In the genomic region with DNA sequence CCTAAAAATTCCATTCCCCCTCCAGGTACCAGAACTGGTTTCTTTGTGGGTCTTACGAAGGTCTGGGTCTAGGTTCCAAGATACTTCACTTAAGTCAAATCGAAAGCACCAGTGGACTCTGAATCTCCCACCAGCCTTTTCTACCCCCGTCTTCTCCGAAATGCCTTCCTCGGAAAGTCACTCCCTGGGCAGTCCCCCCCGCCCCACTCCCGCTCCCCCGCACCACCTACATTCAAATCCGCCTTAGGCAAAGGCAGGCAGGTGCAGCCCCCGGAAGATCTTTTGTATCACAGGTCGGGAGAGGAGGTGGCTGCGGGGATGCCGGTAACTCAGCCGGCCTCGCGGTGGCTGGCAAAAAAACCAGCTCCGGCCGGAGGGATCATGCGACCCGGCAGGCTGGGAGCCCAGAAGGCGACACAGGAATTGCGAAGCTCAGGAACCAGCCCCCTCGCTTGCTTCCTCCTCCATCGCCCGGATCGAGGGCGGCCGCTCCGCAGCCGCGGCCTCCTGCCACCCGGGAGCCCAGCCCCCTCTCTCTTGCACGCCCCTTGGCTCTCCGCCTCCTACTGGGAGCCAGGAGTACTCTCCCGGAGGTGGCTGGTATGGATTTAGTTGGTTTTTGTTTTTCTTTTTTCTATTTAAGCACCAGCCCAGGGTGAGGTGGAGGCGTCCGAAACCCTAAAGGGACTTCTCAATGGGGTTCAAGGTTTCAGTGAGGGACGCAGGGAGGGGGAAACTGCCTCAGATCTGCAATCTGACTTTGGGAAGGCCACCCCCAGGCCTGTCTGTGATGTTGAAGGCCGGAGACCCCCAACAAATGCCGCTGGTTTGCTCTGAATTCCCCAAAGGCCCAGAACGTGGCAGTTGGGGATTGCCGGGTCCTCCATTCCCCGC, we compare ENCODE assay signal across 8 cellular contexts. TPM values are rescaled to one million over a fixed set of nuclear protein-coding genes. Genes with fewer than 3 reads are reported as not detected.
A peak's percentile ranks its signal among the peaks of the same experiment; 100 is the strongest.
DNase-seq lines count a peak whose midpoint lies in the region; ATAC-seq and TF ChIP-seq lines count a peak whose summit lies in the region.

Gene BCL2L1, minus strand, starts transcription at position 481 of the 894 bp plus-strand sequence. CDS start 650 bp downstream, outside the sequence.

- H3K4me1 ChIP-seq in colonic mucosa = peaks cover 16% of the 10 kb centered on the region

- peak within 1 kb of the TSS; percentile 83 to 88 for H3K9ac ChIP-seq in colonic mucosa (ENCODE audit: low read depth in 2 of 2, low read length in 2 of 2)

- H3K36me3 ChIP-seq in colonic mucosa = no peaks in the 10 kb centered on the region

- H3K27ac ChIP-seq in colonic mucosa (peak within 1 kb of the TSS; percentile 99), layer of hippocampus (ENCODE audit: low read depth, low read length) (peak within 1 kb of the TSS; percentile 100)

- H3K27me3 ChIP-seq in colonic mucosa (no peaks in the 10 kb centered on the region), layer of hippocampus (ENCODE audit: control insufficient read depth, insufficient read depth, low read length) (no peaks in the 10 kb centered on the region)

- no peaks in the 10 kb centered on the region for H3K9me3 ChIP-seq in colonic mucosa

- ATAC-seq in HG03045 (IDR thresholded peaks at IDR 0.05; ENCODE audit: unreplicated experiment) = peak; percentile 33

- peak; percentile 76 for DNase-seq in G401 (ENCODE audit: low spot score)
- peak; percentile 75 for DNase-seq in NCI-H460 (ENCODE audit: extremely low read depth, low read depth)
- DNase-seq in activated CD4-positive, alpha-beta T cell treated with anti-CD3 and anti-CD28 coated beads for 48 hours = peak; percentile 84
- DNase-seq in colonic mucosa = peak; percentile 85
- peak; percentile 71 to 85 for DNase-seq in stimulated activated CD4-positive, alpha-beta T cell treated with anti-CD3 and anti-CD28 coated beads, Interleukin-1b, Interleukin-23, amount 100 ng/mL, for 4 hours (ENCODE audit: low read depth in 2 of 2)
- no peak for DNase-seq in GM19238 (ENCODE audit: insufficient read length, low spot score)

- H3K4me3 ChIP-seq in colonic mucosa = peak within 1 kb of the TSS; percentile 64

- intact Hi-C loops in colonic mucosa (cut with DNase I) = loop anchor here (10.0 kb wide), 2 partner anchors 88 to 158 kb away; partner anchors contain the start of gene COX4I2

- peak; percentile 69 for TF ChIP-seq CTCF in colonic mucosa (IDR thresholded peaks at IDR 0.05)

- in situ Hi-C loops in G401 (cut with HindIII; ENCODE audit: low sequenced_read_pairs) = no loop called here

RNA-seq across cellular contexts. Expression of gene BCL2L1, which starts in this region (rescaled TPM):
- total RNA-seq in G401 (2014; rRNA removed; shearing (Covaris generic)) = 104 and 109 TPM in 2 replicates
- 90.6 and 96.1 TPM in 2 replicates for total RNA-seq in NCI-H460 (2014; rRNA removed; shearing (Covaris generic))
- 33.5 and 38.9 TPM in 2 replicates for polyA plus RNA-seq in NCI-H460 (2014; cell fraction: nucleus; rRNA removed)
- total RNA-seq in colonic mucosa = 10 to 100 TPM; 55.9 to 59.4 TPM
